33 cellular contexts compared by ENCODE assay signal in genomic region chr9:102114557-102114956, GRCh38.
DNase-seq lines count a peak whose midpoint lies in the region; ATAC-seq and TF ChIP-seq lines count a peak whose summit lies in the region.
"Had no signal": no experiment of that assay in that cellular context is flagged by ENCODE, and none has a peak within 500 bp of the region (broad histone marks: within the 10 kb centered on the region; RNA-seq: fewer than 3 reads in every experiment).

No MANE protein-coding gene starts in this region.

- H3K4ac ChIP-seq in trophoblast cell (ENCODE audit: low read depth, low read length), result no peak overlapping the region

- no peaks in the 10 kb centered on the region for H3K27me3 ChIP-seq in breast epithelium
- H3K27me3 ChIP-seq in trophoblast cell (ENCODE audit: insufficient read depth, low read length), result no peaks in the 10 kb centered on the region
- H3K27me3 ChIP-seq: BE2C; BLaER1; BLaER1 treated with 17β-estradiol and CSF1 and Interleukin-3, amounts not matched to agents 10 nM and 100 nM had no signal

- no peak overlapping the region for H3K4me3 ChIP-seq in breast epithelium
- no peak overlapping the region for H3K4me3 ChIP-seq in trophoblast cell (ENCODE audit: low read depth, low read length)
- H3K4me3 ChIP-seq: A549; BLaER1; BLaER1 treated with 17β-estradiol and CSF1 and Interleukin-3, amounts not matched to agents 10 nM and 100 nM had no signal

- H3K36me3 Mint-ChIP-seq in MCF 10A (ENCODE audit: insufficient read depth, unreplicated experiment), result no peaks in the 10 kb centered on the region
- H3K36me3 Mint-ChIP-seq: CD14-positive monocyte; CD4-positive, alpha-beta memory T cell; CD4-positive, CD25-positive, alpha-beta regulatory T cell; CD8-positive, alpha-beta memory T cell; CD8-positive, alpha-beta T cell had no signal

- H2BK5ac ChIP-seq in trophoblast cell (ENCODE audit: low read depth, low read length, poor library complexity), result no peak overlapping the region

- H3K4me1 ChIP-seq in breast epithelium (no peaks in the 10 kb centered on the region), trophoblast cell (ENCODE audit: control insufficient read depth in 1 of 2, insufficient read depth in 2 of 2, low read length in 2 of 2) (no peaks in the 10 kb centered on the region)
- H3K4me1 ChIP-seq: A549; BE2C; BLaER1; BLaER1 treated with 17β-estradiol and CSF1 and Interleukin-3, amounts not matched to agents 10 nM and 100 nM; Caco-2 had no signal

- no peak overlapping the region for H4K12ac ChIP-seq in trophoblast cell (ENCODE audit: low read depth, low read length)

- H3K79me2 ChIP-seq in trophoblast cell (ENCODE audit: control insufficient read depth, insufficient read depth, low read length, poor library complexity), result no peaks in the 10 kb centered on the region

- peak overlapping the region; percentile 58 for H3K9ac ChIP-seq in trophoblast cell (ENCODE audit: low read length)
- H3K9ac ChIP-seq: BLaER1; BLaER1 treated with 17β-estradiol and CSF1 and Interleukin-3, amounts not matched to agents 10 nM and 100 nM had no signal

- no peak overlapping the region for H2BK120ac ChIP-seq in trophoblast cell (ENCODE audit: insufficient read depth, low read length, poor library complexity)

- no peak overlapping the region for H2AK5ac ChIP-seq in trophoblast cell (ENCODE audit: low read length)

- H3K27me3 Mint-ChIP-seq in MCF 10A (ENCODE audit: insufficient read depth, unreplicated experiment), result no peaks in the 10 kb centered on the region
- H3K27me3 Mint-ChIP-seq: B cell; CD4-positive, alpha-beta T cell; CD4-positive, CD25-positive, alpha-beta regulatory T cell; CD8-positive, alpha-beta memory T cell had no signal

- no peak overlapping the region for H4K91ac ChIP-seq in trophoblast cell (ENCODE audit: low read depth, low read length)

- no peak for TF ChIP-seq CTCF in MCF 10A (IDR thresholded peaks at IDR 0.05; ENCODE audit: unreplicated experiment)
- no peak for TF ChIP-seq CTCF in breast epithelium (IDR thresholded peaks at IDR 0.05)

- H3K36me3 ChIP-seq in breast epithelium, result no peaks in the 10 kb centered on the region
- H3K36me3 ChIP-seq in trophoblast cell (ENCODE audit: control insufficient read depth in 1 of 2, insufficient read depth in 2 of 2, low read length in 2 of 2), result no peaks in the 10 kb centered on the region
- H3K36me3 ChIP-seq: BE2C; BLaER1; BLaER1 treated with 17β-estradiol and CSF1 and Interleukin-3, amounts not matched to agents 10 nM and 100 nM had no signal

- ATAC-seq in left lobe of liver, result peak; percentile 89
- ATAC-seq: A549; CD8-positive, alpha-beta T cell had no signal

- DNase-seq in MCF 10A (ENCODE audit: unreplicated experiment), result peak; percentile 6
- DNase-seq in breast epithelium (ENCODE audit: low spot score in 2 of 2), result no peak
- DNase-seq in left lobe of liver (ENCODE audit: low spot score), result no peak
- no peak for DNase-seq in trophoblast cell
- DNase-seq in erythroblast (lab: John Stamatoyannopoulos, UW), result no peak
- DNase-seq in stimulated activated CD4-positive, alpha-beta T cell treated with anti-CD3 and anti-CD28 coated beads, Interleukin-2, amount 100 ng/mL, for 24 hours, result no peak
- DNase-seq: 8988T; ACHN; AML-193; BE2C; C1 segment of cervical spinal cord; Caco-2; Calu3; CD4-positive, alpha-beta memory T cell; CD4-positive, alpha-beta T cell; CD4-positive, CD25-positive, alpha-beta regulatory T cell; CD8-positive, alpha-beta memory T cell; CD8-positive, alpha-beta T cell; COR-L47; DMS 273 treated with DMSO at 0.1 percent for 48 hours; DMS153; DMS53; DMS79; DMS79 treated with DMSO at 0.1 percent for 48 hours; DND-41; EL had no signal

- no TSS peak for BruUV-seq in MCF 10A (replicated peaks; lab: Mats Ljungman, UMichigan)

- H3K9me3 Mint-ChIP-seq in MCF 10A (ENCODE audit: unreplicated experiment), result peaks cover 21% of the 10 kb centered on the region

- H3K14ac ChIP-seq in trophoblast cell (ENCODE audit: low read length), result no peak overlapping the region

- no peak overlapping the region for H4K8ac ChIP-seq in trophoblast cell (ENCODE audit: low read depth, low read length)

- H3K9me3 ChIP-seq in breast epithelium (peaks cover 0 to 16% of the 10 kb centered on the region in 2 donors), trophoblast cell (ENCODE audit: insufficient read depth, low read depth, low read length) (peaks cover 2% of the 10 kb centered on the region)
- H3K9me3 ChIP-seq: A549, BE2C, BLaER1, Caco-2 had no signal

- CTCF ChIA-PET in MCF 10A (lab: Yijun Ruan, JAX), result interaction anchor here (0.7 kb wide), 1 partner anchor 71 kb away, joined by 4 read pairs; no protein-coding TSS in a partner anchor

- no peak overlapping the region for H3K23ac ChIP-seq in trophoblast cell (ENCODE audit: low read length)

- no peak overlapping the region for H3K4me3 Mint-ChIP-seq in MCF 10A (ENCODE audit: unreplicated experiment)
- H3K4me3 Mint-ChIP-seq: B cell; CD14-positive monocyte; CD4-positive, alpha-beta memory T cell; CD4-positive, alpha-beta T cell; CD4-positive, CD25-positive, alpha-beta regulatory T cell; CD8-positive, alpha-beta memory T cell; CD8-positive, alpha-beta T cell had no signal

- H3K27ac ChIP-seq in breast epithelium (no peak overlapping the region), trophoblast cell (ENCODE audit: low read depth, low read length) (no peak overlapping the region)
- H3K27ac ChIP-seq: 22Rv1; A549; BLaER1; BLaER1 treated with 17β-estradiol and CSF1 and Interleukin-3, amounts not matched to agents 10 nM and 100 nM; C4-2B had no signal

- POLR2A ChIA-PET in MCF 10A (lab: Yijun Ruan, JAX), result no interaction called here

- intact Hi-C loops in MCF 10A (cut with micrococcal nuclease) (no loop called here), breast epithelium (cut with DNase I; ENCODE audit: low total_unique reads) (no loop called here)

- H3K18ac ChIP-seq in trophoblast cell (ENCODE audit: low read length), result no peak overlapping the region

- no peak overlapping the region for H3K4me2 ChIP-seq in trophoblast cell (ENCODE audit: low read length)
- H3K4me2 ChIP-seq: A549; BLaER1; BLaER1 treated with 17β-estradiol and CSF1 and Interleukin-3, amounts not matched to agents 10 nM and 100 nM had no signal

- no peaks in the 10 kb centered on the region for H3K79me1 ChIP-seq in trophoblast cell (ENCODE audit: low read length)

- no peak overlapping the region for H2AFZ ChIP-seq in trophoblast cell (ENCODE audit: insufficient read depth, low read length, poor library complexity)

- TF ChIP-seq POLR2A in breast epithelium (IDR thresholded peaks at IDR 0.05) (no peak), erythroblast (IDR thresholded peaks at IDR 0.05; ENCODE audit: low read length) (no peak)

- H2BK12ac ChIP-seq in trophoblast cell (ENCODE audit: low read length), result no peak overlapping the region

- no peak overlapping the region for H3K27ac Mint-ChIP-seq in MCF 10A (ENCODE audit: low read depth, unreplicated experiment)
- H3K27ac Mint-ChIP-seq: B cell; CD14-positive monocyte; CD4-positive, alpha-beta memory T cell; CD4-positive, alpha-beta T cell; CD4-positive, CD25-positive, alpha-beta regulatory T cell; CD8-positive, alpha-beta T cell had no signal

- H3K4me1 Mint-ChIP-seq in MCF 10A (ENCODE audit: insufficient read depth, unreplicated experiment), result no peaks in the 10 kb centered on the region
- H3K4me1 Mint-ChIP-seq: B cell; CD14-positive monocyte; CD4-positive, alpha-beta memory T cell; CD4-positive, CD25-positive, alpha-beta regulatory T cell; CD8-positive, alpha-beta memory T cell had no signal
